In genomic region chr14:21510735-21511657, GRCh38 we compare ENCODE assay signal across 8 cellular contexts. TPM values are rescaled to one million over a fixed set of nuclear protein-coding genes. Genes with fewer than 3 reads are reported as not detected.
DNase-seq lines count a peak whose midpoint lies in the region; ATAC-seq and TF ChIP-seq lines count a peak whose summit lies in the region.

TSS of gene METTL3 (minus strand) at chr14:21511340. CDS start at chr14:21511223, 117 bp downstream.

- TF ChIP-seq POLR2A in breast epithelium (IDR thresholded peaks at IDR 0.05) = no peak

- H3K4me1 ChIP-seq in ACC112 (ENCODE audit: control insufficient read depth, insufficient read depth, low read length, unreplicated experiment) (peaks cover 14% of the 10 kb centered on the region), breast epithelium (peaks cover 0 to 15% of the 10 kb centered on the region in 2 donors), skeletal muscle tissue (ENCODE audit: control insufficient read depth in 3 of 3, insufficient read depth in 3 of 3, low read length in 3 of 3) (peaks cover 10 to 21% (median 11%) of the 10 kb centered on the region in 3 donors)

- intact Hi-C loops in breast epithelium (cut with DNase I; ENCODE audit: low total_unique reads) = no loop called here

- H3K27ac ChIP-seq in ACC112 (ENCODE audit: low read depth, low read length) (peak within 1 kb of the TSS; percentile 74), VCaP (peak within 1 kb of the TSS; percentile 85), breast epithelium (peak within 1 kb of the TSS; percentile 81 to 90), skeletal muscle tissue (ENCODE audit: low read depth, low read length) (peak within 1 kb of the TSS; percentile 84)

- peak; percentile 98 for DNase-seq in NCI-H2196 treated with DMSO at 0.1 percent for 48 hours (lab: John Stamatoyannopoulos, UW; ENCODE audit: unreplicated experiment)
- DNase-seq in breast epithelium (ENCODE audit: low spot score in 2 of 2) = peak; percentile 95 to 98

- H3K27me3 ChIP-seq in ACC112 (ENCODE audit: insufficient read depth, low read length) = no peaks in the 10 kb centered on the region
- no peaks in the 10 kb centered on the region for H3K27me3 ChIP-seq in breast epithelium
- no peaks in the 10 kb centered on the region for H3K27me3 ChIP-seq in skeletal muscle tissue (ENCODE audit: control insufficient read depth in 3 of 3, insufficient read depth in 3 of 3, low read length in 3 of 3)

- peak within 1 kb of the TSS; percentile 76 for H2AFZ ChIP-seq in ACC112 (ENCODE audit: low read length, unreplicated experiment)

- peak; percentile 96 for ATAC-seq in GM18870 (IDR thresholded peaks at IDR 0.05; ENCODE audit: unreplicated experiment)
- peak; percentile 98 for ATAC-seq in HG03135 (IDR thresholded peaks at IDR 0.05; ENCODE audit: unreplicated experiment)

- peak within 1 kb of the TSS; percentile 94 to 96 (median 95) for H3K9ac ChIP-seq in skeletal muscle tissue (ENCODE audit: low read depth in 1 of 3, low read length in 3 of 3)

- TF ChIP-seq CTCF in VCaP (conservative IDR thresholded peaks at IDR 0.05) (no peak), breast epithelium (IDR thresholded peaks at IDR 0.05) (no peak)

- peaks cover 44% of the 10 kb centered on the region for H3K79me2 ChIP-seq in ACC112 (ENCODE audit: control insufficient read depth, insufficient read depth, low read length, unreplicated experiment)

- H3K36me3 ChIP-seq in ACC112 (ENCODE audit: insufficient read depth, low read length) = peaks cover 9% of the 10 kb centered on the region
- H3K36me3 ChIP-seq in breast epithelium = no peaks in the 10 kb centered on the region
- peaks cover 4 to 6% (median 5%) of the 10 kb centered on the region in 3 donors for H3K36me3 ChIP-seq in skeletal muscle tissue (ENCODE audit: control insufficient read depth in 3 of 3, insufficient read depth in 3 of 3, low read length in 3 of 3)

- H3K9me3 ChIP-seq in breast epithelium (no peaks in the 10 kb centered on the region), iPS-18c (ENCODE audit: control insufficient read depth, insufficient read depth, low read length) (no peaks in the 10 kb centered on the region), skeletal muscle tissue (ENCODE audit: control insufficient read depth in 3 of 3, low read length in 3 of 3) (no peaks in the 10 kb centered on the region)

- H3K4me3 ChIP-seq in ACC112 (ENCODE audit: low read depth, low read length) (peak within 1 kb of the TSS; percentile 100), breast epithelium (peak within 1 kb of the TSS; percentile 72 to 84 (median 80)), iPS-18c (ENCODE audit: insufficient read depth, low read depth, low read length) (peak within 1 kb of the TSS; percentile 99), skeletal muscle tissue (ENCODE audit: low read length in 3 of 3) (peak within 1 kb of the TSS; percentile 92 to 99 (median 96))

RNA-seq across cellular contexts. Expression of gene METTL3, which starts in this region (rescaled TPM):
- 10 to 100 TPM; 51.4 to 79.6 (median 79.6) TPM for total RNA-seq in breast epithelium
- 73.6 TPM for total RNA-seq in skeletal muscle tissue

Comparison
In these comparisons a context has a peak if more than half of its experiments do, and no peak if none do; other contexts are left out.
1. Peak in every context shown above with its lines: DNase-seq, ATAC-seq, H3K4me3 ChIP-seq and H3K27ac ChIP-seq.